ENCODE assay signal across 1 cellular context in the genomic region with DNA sequence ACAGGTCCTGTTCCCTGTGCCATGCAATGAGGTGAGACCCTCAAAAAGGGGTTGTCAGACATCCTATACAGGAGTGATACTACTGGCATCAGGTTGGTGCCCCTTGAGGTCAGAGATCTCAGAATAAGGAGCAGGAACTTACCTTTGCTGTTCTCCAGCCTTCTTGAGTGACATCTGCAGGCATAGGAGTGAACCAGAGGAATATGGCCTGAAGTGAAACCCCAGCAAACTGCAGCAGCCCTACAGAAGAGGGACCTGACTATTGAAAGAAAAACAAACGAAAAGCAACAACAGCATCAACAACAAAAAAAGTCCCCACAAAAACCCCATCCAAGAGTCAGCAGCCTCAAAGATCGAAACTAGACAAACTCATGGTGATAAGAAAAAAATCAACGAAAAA.
TF ChIP-seq lines count a peak whose summit lies in the region.

No MANE protein-coding gene starts in this region.

TF ChIP-seq in GM12878, 131 proteins besides CTCF, POLR2A, EP300 and RAD21 (continued from another document):
- TF ChIP-seq, protein P1, sequence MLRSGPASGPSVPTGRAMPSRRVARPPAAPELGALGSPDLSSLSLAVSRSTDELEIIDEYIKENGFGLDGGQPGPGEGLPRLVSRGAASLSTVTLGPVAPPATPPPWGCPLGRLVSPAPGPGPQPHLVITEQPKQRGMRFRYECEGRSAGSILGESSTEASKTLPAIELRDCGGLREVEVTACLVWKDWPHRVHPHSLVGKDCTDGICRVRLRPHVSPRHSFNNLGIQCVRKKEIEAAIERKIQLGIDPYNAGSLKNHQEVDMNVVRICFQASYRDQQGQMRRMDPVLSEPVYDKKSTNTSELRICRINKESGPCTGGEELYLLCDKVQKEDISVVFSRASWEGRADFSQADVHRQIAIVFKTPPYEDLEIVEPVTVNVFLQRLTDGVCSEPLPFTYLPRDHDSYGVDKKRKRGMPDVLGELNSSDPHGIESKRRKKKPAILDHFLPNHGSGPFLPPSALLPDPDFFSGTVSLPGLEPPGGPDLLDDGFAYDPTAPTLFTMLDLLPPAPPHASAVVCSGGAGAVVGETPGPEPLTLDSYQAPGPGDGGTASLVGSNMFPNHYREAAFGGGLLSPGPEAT (IDR thresholded peaks at IDR 0.05; ENCODE audit: low read depth) = 0 out of 2 replicates have a peak, but pooled peaks have one; percentile 12
- TF ChIP-seq NBN (IDR thresholded peaks at IDR 0.05) (0 out of 2 replicates have a peak, but pooled peaks have one; percentile 17), ATF7 (IDR thresholded peaks at IDR 0.05; ENCODE audit: low read depth) (0 out of 2 replicates have a peak, but pooled peaks have one; percentile 7), RUNX3 (IDR thresholded peaks at IDR 0.05; ENCODE audit: low read length) (no peak), MXI1 (IDR thresholded peaks at IDR 0.05; ENCODE audit: low read depth, low read length) (no peak)
